In the genomic region with DNA sequence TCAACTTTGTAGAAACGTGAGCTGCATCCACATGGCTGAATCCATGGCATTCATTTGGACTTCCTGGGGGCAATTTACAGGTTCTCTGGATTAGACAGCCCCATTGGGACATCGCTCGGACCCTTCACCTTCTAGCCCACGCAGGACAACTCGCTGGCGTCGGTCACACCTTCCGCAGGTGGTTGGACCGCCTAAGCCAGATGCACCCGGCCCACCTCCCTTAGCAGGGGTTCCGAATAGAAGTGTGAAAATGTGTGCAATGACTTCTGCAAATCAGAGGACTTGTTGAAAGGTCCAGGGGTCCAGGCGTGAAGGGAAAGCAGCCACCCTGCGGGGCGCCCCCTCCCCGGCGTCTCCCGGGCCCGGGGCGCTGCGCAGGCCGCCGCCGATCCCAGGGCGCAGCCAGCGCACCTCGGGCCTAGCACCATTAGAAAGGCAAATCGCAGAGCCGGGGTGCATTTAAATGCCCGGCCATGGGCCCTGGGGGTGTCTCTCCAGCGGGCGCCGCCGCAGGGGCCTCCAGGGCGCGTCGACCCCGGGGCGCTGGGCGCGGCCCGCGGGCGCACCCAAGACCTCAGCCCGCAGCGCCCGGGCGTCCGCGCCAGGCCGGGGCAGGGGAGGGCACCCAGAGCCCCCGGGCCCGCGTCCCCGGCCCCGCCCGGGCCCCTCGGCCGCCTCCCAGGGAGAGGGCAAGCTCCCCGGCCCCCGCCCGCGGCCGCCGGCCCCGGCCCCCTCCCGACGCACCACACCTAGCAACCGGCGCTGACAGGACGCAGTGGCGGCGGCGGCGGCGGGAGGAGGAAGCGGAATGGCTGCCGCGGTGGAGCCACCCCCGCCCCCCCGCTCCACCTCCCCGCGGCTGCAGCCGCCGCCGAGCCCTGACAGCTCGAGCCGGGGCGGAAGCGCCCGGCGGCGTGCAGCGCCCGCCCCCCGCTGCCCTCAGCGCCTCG, we compare ENCODE assay signal across 1 cellular context.
TF ChIP-seq lines count a peak whose summit lies in the region.

No MANE protein-coding gene starts in this region.

TF ChIP-seq in HCT116, 20 proteins besides CTCF, POLR2A, EP300 and RAD21:
- TF ChIP-seq YY1 (IDR thresholded peaks at IDR 0.05; ENCODE audit: extremely low read depth, insufficient replicate concordance, low read depth, low read length) (peak; percentile 43), ELF1 (IDR thresholded peaks at IDR 0.05; ENCODE audit: borderline replicate concordance, low read depth) (no peak), ZFX (IDR thresholded peaks at IDR 0.05) (peak; percentile 68; the same call in 1 of the 2 replicates)
